Comparison of ENCODE assay signal across 20 cellular contexts in genomic region chr16:28496844-28497243, GRCh38. TPM values are rescaled to one million over a fixed set of nuclear protein-coding genes. Genes with fewer than 3 reads are reported as not detected.
DNase-seq lines count a peak whose midpoint lies in the region; ATAC-seq lines count a peak whose summit lies in the region.
"Had no signal": no experiment of that assay in that cellular context is flagged by ENCODE, and none has a peak within 500 bp of the region (broad histone marks: within the 10 kb centered on the region; RNA-seq: fewer than 3 reads in every experiment).

No MANE protein-coding gene starts in this region.

- peak overlapping the region; percentile 81 for H3K27ac Mint-ChIP-seq in activated CD4-positive, alpha-beta T cell treated with anti-CD3 and anti-CD28 coated beads, Interleukin-2, amount 10 ng/mL, durations not matched to agents 7 days and 5 days
- peak overlapping the region; percentile 99 for H3K27ac Mint-ChIP-seq in central memory CD8-positive, alpha-beta T cell (ENCODE audit: low read depth)

- H2BK120ac ChIP-seq in neuronal stem cell (ENCODE audit: low read depth, low read length): no peak overlapping the region

- POLR2A ChIA-PET in activated CD4-positive, alpha-beta T cell treated with anti-CD3 and anti-CD28 coated beads, Interleukin-2, amount 10 ng/mL, durations not matched to agents 7 days and 5 days (lab: Charles Lee): no interaction called here

- no peak overlapping the region for H4K91ac ChIP-seq in neuronal stem cell (ENCODE audit: low read depth, low read length, poor library complexity)

- H3K27me3 ChIP-seq in H7 (ENCODE audit: control insufficient read depth, insufficient read depth, low read length) (no peaks in the 10 kb centered on the region; the same call in none of the 2 replicates), neuronal stem cell (ENCODE audit: control insufficient read depth in 3 of 3, insufficient read depth in 3 of 3, low read depth in 1 of 3, low read length in 3 of 3) (peaks cover 0 to 22% (median 4%) of the 10 kb centered on the region in 3 experiments)
- H3K27me3 ChIP-seq: body of pancreas, colonic mucosa, heart left ventricle had no signal

- no peaks in the 10 kb centered on the region for H3K4me1 ChIP-seq in neuronal stem cell (ENCODE audit: control insufficient read depth in 2 of 2, insufficient read depth in 1 of 2, low read depth in 1 of 2, low read length in 2 of 2)
- H3K4me1 ChIP-seq: body of pancreas, colonic mucosa, prostate gland, SJCRH30 had no signal

- peak overlapping the region; percentile 10 for H2BK5ac ChIP-seq in neuronal stem cell (ENCODE audit: low read length)

- no peak overlapping the region for H3K9ac ChIP-seq in neuronal stem cell (ENCODE audit: low read depth, low read length, poor library complexity)

- no peaks in the 10 kb centered on the region for H3K36me3 ChIP-seq in H7 (replicated peaks; ENCODE audit: control insufficient read depth, insufficient read depth, low read length)
- H3K36me3 ChIP-seq in neuronal stem cell (replicated peaks in 1 of 2; ENCODE audit: control insufficient read depth in 2 of 2, insufficient read depth in 2 of 2, low read length in 2 of 2): no peaks in the 10 kb centered on the region
- H3K36me3 ChIP-seq: colonic mucosa, prostate gland, SJCRH30 had no signal

- H3K36me3 Mint-ChIP-seq in activated CD4-positive, alpha-beta T cell treated with anti-CD3 and anti-CD28 coated beads, Interleukin-2, amount 10 ng/mL, durations not matched to agents 7 days and 5 days (ENCODE audit: low read depth): peaks cover 32% of the 10 kb centered on the region
- peaks cover 22% of the 10 kb centered on the region for H3K36me3 Mint-ChIP-seq in central memory CD8-positive, alpha-beta T cell (ENCODE audit: insufficient read depth)

- no peak overlapping the region for H3K18ac ChIP-seq in neuronal stem cell (ENCODE audit: low read length)

- H2BK15ac ChIP-seq in neuronal stem cell (ENCODE audit: low read length): no peak overlapping the region

- H3K4ac ChIP-seq in neuronal stem cell (ENCODE audit: low read length): peak overlapping the region; percentile 81

- no peak overlapping the region for H3K27ac ChIP-seq in neuronal stem cell (replicated peaks; ENCODE audit: low read length)
- H3K27ac ChIP-seq: body of pancreas, prostate gland, SJCRH30 had no signal

- DNase-seq in activated CD4-positive, alpha-beta T cell treated with anti-CD3 and anti-CD28 coated beads, Interleukin-2, amount 10 ng/mL, durations not matched to agents 7 days and 5 days: no peak
- no peak for DNase-seq in activated CD4-positive, alpha-beta T cell treated with anti-CD3 and anti-CD28 coated beads, Interleukin-2, amount 50 U/mL, for 4 hours
- DNase-seq in H7: peak; percentile 49
- DNase-seq in central memory CD8-positive, alpha-beta T cell (ENCODE audit: low spot score in 2 of 2): no peak
- DNase-seq in neuronal stem cell (ENCODE audit: low spot score): no peak
- no peak for DNase-seq in NCI-H2081 (lab: John Stamatoyannopoulos, UW)
- DNase-seq in DMS153 (lab: John Stamatoyannopoulos, UW): no peak
- DNase-seq: activated naive CD4-positive, alpha-beta T cell treated with anti-CD3 and anti-CD28 coated beads for 36 hours; body of pancreas; C1 segment of cervical spinal cord; heart left ventricle; NCI-H187; NCI-H345; SJCRH30; small intestine; stimulated activated CD4-positive, alpha-beta T cell treated with anti-CD3 and anti-CD28 coated beads, Interleukin-4, amount 100 ng/mL, for 24 hours had no signal

- H2BK12ac ChIP-seq in neuronal stem cell (ENCODE audit: low read length): no peak overlapping the region

- no CpG with 5 or more reads among the region's 19 CpGs for WGBS in neuronal stem cell (ENCODE audit: extremely low coverage in 2 of 2, insufficient read length in 2 of 2, insufficient replicate concordance in 1 of 2), 2 donors

- H2AFZ ChIP-seq in neuronal stem cell (ENCODE audit: low read length): peak overlapping the region; percentile 82

- ATAC-seq in central memory CD8-positive, alpha-beta T cell (replicated peaks; ENCODE audit: extremely low read depth, poor library complexity, severe bottlenecking): no peak
- ATAC-seq in GM21526 (IDR thresholded peaks at IDR 0.05; ENCODE audit: low FRiP score, unreplicated experiment): no peak
- ATAC-seq: body of pancreas, heart left ventricle had no signal

- H3K9me3 Mint-ChIP-seq in activated CD4-positive, alpha-beta T cell treated with anti-CD3 and anti-CD28 coated beads, Interleukin-2, amount 10 ng/mL, durations not matched to agents 7 days and 5 days: no peaks in the 10 kb centered on the region
- no peaks in the 10 kb centered on the region for H3K9me3 Mint-ChIP-seq in central memory CD8-positive, alpha-beta T cell
- H3K9me3 Mint-ChIP-seq: activated naive CD4-positive, alpha-beta T cell treated with anti-CD3 and anti-CD28 coated beads for 36 hours had no signal

- no peak overlapping the region for H3K4me3 Mint-ChIP-seq in activated CD4-positive, alpha-beta T cell treated with anti-CD3 and anti-CD28 coated beads, Interleukin-2, amount 10 ng/mL, durations not matched to agents 7 days and 5 days
- H3K4me3 Mint-ChIP-seq in central memory CD8-positive, alpha-beta T cell: peak overlapping the region; percentile 94
- H3K4me3 Mint-ChIP-seq: activated naive CD4-positive, alpha-beta T cell treated with anti-CD3 and anti-CD28 coated beads for 36 hours had no signal

- H2AK5ac ChIP-seq in neuronal stem cell (ENCODE audit: low read depth, low read length): peak overlapping the region; percentile 24

- H3K9me3 ChIP-seq in neuronal stem cell (replicated peaks in 1 of 2; ENCODE audit: control insufficient read depth in 2 of 2, insufficient read depth in 1 of 2, low read depth in 1 of 2, low read length in 2 of 2): no peaks in the 10 kb centered on the region
- H3K9me3 ChIP-seq: body of pancreas, colonic mucosa, heart left ventricle, prostate gland, SJCRH30 had no signal

- no peak overlapping the region for H3K4me3 ChIP-seq in H7 (ENCODE audit: insufficient read depth, low read depth, low read length)
- no peak overlapping the region for H3K4me3 ChIP-seq in neuronal stem cell (ENCODE audit: low read length in 2 of 2)
- H3K4me3 ChIP-seq: body of pancreas, lung, prostate gland, SJCRH30 had no signal

- H3K14ac ChIP-seq in neuronal stem cell (ENCODE audit: low read length): no peak overlapping the region

- no peak overlapping the region for H3K4me2 ChIP-seq in neuronal stem cell (ENCODE audit: insufficient read depth, low read length, poor library complexity, severe bottlenecking)

- no peaks in the 10 kb centered on the region for H3K27me3 Mint-ChIP-seq in activated CD4-positive, alpha-beta T cell treated with anti-CD3 and anti-CD28 coated beads, Interleukin-2, amount 10 ng/mL, durations not matched to agents 7 days and 5 days
- no peaks in the 10 kb centered on the region for H3K27me3 Mint-ChIP-seq in central memory CD8-positive, alpha-beta T cell

- peaks cover 53% of the 10 kb centered on the region for H3K4me1 Mint-ChIP-seq in activated CD4-positive, alpha-beta T cell treated with anti-CD3 and anti-CD28 coated beads, Interleukin-2, amount 10 ng/mL, durations not matched to agents 7 days and 5 days
- H3K4me1 Mint-ChIP-seq in central memory CD8-positive, alpha-beta T cell: peaks cover 50% of the 10 kb centered on the region

- H4K8ac ChIP-seq in neuronal stem cell (ENCODE audit: low read depth, low read length): no peak overlapping the region

- peaks cover 2% of the 10 kb centered on the region for H3K79me1 ChIP-seq in neuronal stem cell (ENCODE audit: low read depth, low read length)

- CTCF ChIA-PET in activated CD4-positive, alpha-beta T cell treated with anti-CD3 and anti-CD28 coated beads, Interleukin-2, amount 10 ng/mL, durations not matched to agents 7 days and 5 days (lab: Charles Lee): interaction anchor here (0.8 kb wide), 1 partner anchor 9 kb away, joined by 3 read pairs; the partner anchor contains the start of gene IL27

- H3K23ac ChIP-seq in neuronal stem cell (ENCODE audit: low read depth, low read length, poor library complexity): no peak overlapping the region

RNA-seq across cellular contexts. Expression of gene APOBR, which starts 2.4 kb away (rescaled TPM):
- total RNA-seq in activated CD4-positive, alpha-beta T cell treated with anti-CD3 and anti-CD28 coated beads, Interleukin-2, amount 10 ng/mL, durations not matched to agents 7 days and 5 days: 10 to 100 TPM; 16.7 to 21.4 TPM
- total RNA-seq in H7 (2014; rRNA removed; shearing (Covaris generic)): not detected in 2 replicates
- polyA plus RNA-seq in neuronal stem cell (2013, experiment 1 of 2): 0.01 TPM
- polyA plus RNA-seq in neuronal stem cell (2013, experiment 2 of 2): 0.03 TPM
- total RNA-seq: SJCRH30 had no signal

RNA-seq across cellular contexts. Expression of gene CLN3, which starts 5.0 kb away (rescaled TPM):
- total RNA-seq in activated CD4-positive, alpha-beta T cell treated with anti-CD3 and anti-CD28 coated beads, Interleukin-2, amount 10 ng/mL, durations not matched to agents 7 days and 5 days: 10 to 100 TPM; 53.4 to 58.4 TPM
- total RNA-seq in H7 (2014; rRNA removed; shearing (Covaris generic)): 11.8 and 23.0 TPM in 2 replicates
- polyA plus RNA-seq in neuronal stem cell (2013, experiment 1 of 2): 10.9 TPM
- 11.3 TPM for polyA plus RNA-seq in neuronal stem cell (2013, experiment 2 of 2)

RNA-seq across cellular contexts. Expression of gene IL27, which starts 9.8 kb away (rescaled TPM):
- total RNA-seq in activated CD4-positive, alpha-beta T cell treated with anti-CD3 and anti-CD28 coated beads, Interleukin-2, amount 10 ng/mL, durations not matched to agents 7 days and 5 days: not detected
- total RNA-seq in H7 (2014; rRNA removed; shearing (Covaris generic)): not detected in 2 replicates
- polyA plus RNA-seq in neuronal stem cell (2013, experiment 1 of 2): not detected
- polyA plus RNA-seq in neuronal stem cell (2013, experiment 2 of 2): not detected
- total RNA-seq: activated naive CD4-positive, alpha-beta T cell treated with anti-CD3 and anti-CD28 coated beads for 36 hours; body of pancreas; colonic mucosa; prostate gland; SJCRH30 had no signal

RNA-seq across cellular contexts. Expression of gene NPIPB7, which starts 24.7 kb away (rescaled TPM):
- total RNA-seq in activated CD4-positive, alpha-beta T cell treated with anti-CD3 and anti-CD28 coated beads, Interleukin-2, amount 10 ng/mL, durations not matched to agents 7 days and 5 days: under 1 TPM in 1 of 2 experiments, not detected in 1; 0.25 TPM
- total RNA-seq in H7 (2014; rRNA removed; shearing (Covaris generic)): not detected in 2 replicates
- 0.17 TPM for polyA plus RNA-seq in neuronal stem cell (2013, experiment 1 of 2)
- polyA plus RNA-seq in neuronal stem cell (2013, experiment 2 of 2): 0.07 TPM
- total RNA-seq: activated naive CD4-positive, alpha-beta T cell treated with anti-CD3 and anti-CD28 coated beads for 36 hours; body of pancreas; heart left ventricle; lung; prostate gland; SJCRH30 had no signal

RNA-seq across cellular contexts. Expression of gene NUPR1, which starts 41.9 kb away (rescaled TPM):
- total RNA-seq in activated CD4-positive, alpha-beta T cell treated with anti-CD3 and anti-CD28 coated beads, Interleukin-2, amount 10 ng/mL, durations not matched to agents 7 days and 5 days: not detected
- not detected in 2 replicates for total RNA-seq in H7 (2014; rRNA removed; shearing (Covaris generic))
- 0.06 TPM for polyA plus RNA-seq in neuronal stem cell (2013, experiment 1 of 2)
- polyA plus RNA-seq in neuronal stem cell (2013, experiment 2 of 2): 0.01 TPM
- total RNA-seq: activated naive CD4-positive, alpha-beta T cell treated with anti-CD3 and anti-CD28 coated beads for 36 hours; SJCRH30 had no signal

Comparison
In these comparisons a context has a peak if more than half of its experiments do, and no peak if none do; other contexts are left out.
1. RNA of gene APOBR, which starts 2.4 kb away (total RNA-seq): 16.7 to 21.4 TPM in activated CD4-positive, alpha-beta T cell treated with anti-CD3 and anti-CD28 coated beads, Interleukin-2, amount 10 ng/mL, durations not matched to agents 7 days and 5 days; not detected in H7; every median in the first group is over 10 times any median in the second.